Comparison of ENCODE assay signal across 1 cellular context in the genomic region with DNA sequence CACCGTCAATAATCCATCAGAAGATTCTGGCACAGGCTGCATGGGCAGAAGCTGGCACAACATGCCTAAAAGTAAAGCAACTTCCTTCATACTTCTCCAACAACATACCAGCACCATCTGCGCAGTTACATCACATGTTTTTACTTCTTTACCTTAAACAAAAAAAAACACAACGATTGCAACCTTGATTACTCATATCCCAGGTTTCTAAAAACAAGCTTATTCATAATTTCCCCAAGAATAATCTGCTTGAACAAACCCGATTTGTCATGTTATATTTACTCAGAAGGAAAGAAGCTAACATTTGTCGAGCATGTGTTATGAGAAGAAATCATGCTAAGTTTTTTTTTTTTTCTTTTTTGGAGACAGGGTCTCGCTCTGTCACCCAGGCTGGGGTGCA.
TF ChIP-seq lines count a peak whose summit lies in the region.

No MANE protein-coding gene starts in this region.

TF ChIP-seq in IMR-90, 13 proteins besides CTCF, POLR2A, EP300 and RAD21 (continued from another document):
- TF ChIP-seq RCOR1 (IDR thresholded peaks at IDR 0.05; ENCODE audit: insufficient replicate concordance, low read length) (no peak), MAZ (IDR thresholded peaks at IDR 0.05; ENCODE audit: borderline replicate concordance, low read depth, low read length) (no peak)
- TF ChIP-seq, protein P1, sequence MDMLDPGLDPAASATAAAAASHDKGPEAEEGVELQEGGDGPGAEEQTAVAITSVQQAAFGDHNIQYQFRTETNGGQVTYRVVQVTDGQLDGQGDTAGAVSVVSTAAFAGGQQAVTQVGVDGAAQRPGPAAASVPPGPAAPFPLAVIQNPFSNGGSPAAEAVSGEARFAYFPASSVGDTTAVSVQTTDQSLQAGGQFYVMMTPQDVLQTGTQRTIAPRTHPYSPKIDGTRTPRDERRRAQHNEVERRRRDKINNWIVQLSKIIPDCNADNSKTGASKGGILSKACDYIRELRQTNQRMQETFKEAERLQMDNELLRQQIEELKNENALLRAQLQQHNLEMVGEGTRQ (IDR thresholded peaks at IDR 0.05; ENCODE audit: low read depth, low read length): no peak
